Comparison of ENCODE assay signal across 17 cellular contexts in the genomic region with DNA sequence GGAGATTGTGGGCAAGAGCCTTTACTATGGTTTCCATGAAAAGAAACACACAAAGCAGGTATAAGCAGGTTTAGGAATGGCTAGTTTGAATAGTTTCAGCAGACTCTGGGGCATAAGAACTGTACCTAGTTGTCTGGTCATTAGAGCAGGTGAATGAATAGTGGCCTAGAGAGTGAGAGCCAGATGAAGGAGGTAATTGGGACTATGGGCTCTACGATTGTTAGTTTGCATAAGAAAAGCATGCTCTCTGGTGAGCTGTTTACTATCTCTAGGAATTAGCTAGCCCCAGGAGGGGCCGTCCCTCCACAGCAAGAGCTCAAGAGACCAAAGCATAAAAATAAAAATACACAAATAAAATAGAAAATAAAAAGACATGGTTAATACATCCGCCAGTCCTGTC.
A peak's percentile ranks its signal among the peaks of the same experiment; 100 is the strongest.
DNase-seq lines count a peak whose midpoint lies in the region; FAIRE-seq and TF ChIP-seq lines count a peak whose summit lies in the region.
"Had no signal": no experiment of that assay in that cellular context is flagged by ENCODE, and none has a peak within 500 bp of the region (broad histone marks: within the 10 kb centered on the region; RNA-seq: fewer than 3 reads in every experiment).

No MANE protein-coding gene starts in this region.

- H3K79me1 ChIP-seq in H1 (ENCODE audit: low read depth, low read length), result no peaks in the 10 kb centered on the region

- no peaks in the 10 kb centered on the region for H3K79me2 ChIP-seq in H1 (ENCODE audit: control insufficient read depth in 1 of 2, insufficient read depth in 2 of 2, low read length in 2 of 2)

- no peak overlapping the region for H4K5ac ChIP-seq in H1 (ENCODE audit: insufficient read length, low read depth, low read length)

- no peak overlapping the region for H3K4ac ChIP-seq in H1 (replicated peaks; ENCODE audit: insufficient read length, low read depth, low read length)

- no peak overlapping the region for H2BK15ac ChIP-seq in H1 (ENCODE audit: low read length)

- H3K27ac ChIP-seq in H1 (ENCODE audit: low read depth, low read length), result no peak overlapping the region
- peak overlapping the region; percentile 7 for H3K27ac ChIP-seq in iPS-20b (ENCODE audit: low read length)
- H3K27ac ChIP-seq: 22Rv1, A549, C4-2B had no signal

- H3K23me2 ChIP-seq in H1 (ENCODE audit: low read depth, low read length), result no peaks in the 10 kb centered on the region

- POLR2A ChIA-PET in H1 (lab: Charles Lee; ENCODE audit: partially characterized antibody), result interaction anchor here (1.1 to 2.2 kb wide), 3 partner anchors 9 to 15 kb away, joined by 3 to 5 read pairs (median 4); no protein-coding TSS in a partner anchor

- TF ChIP-seq POLR2A in H1 (IDR thresholded peaks at IDR 0.05; ENCODE audit: control extremely low read depth in 1 of 2, low read depth in 2 of 2, low read length in 2 of 2) (no peak), GM12892 (IDR thresholded peaks at IDR 0.05; ENCODE audit: low read depth, low read length) (no peak)

- H3K14ac ChIP-seq in H1 (ENCODE audit: insufficient read length), result no peak overlapping the region

- no peaks in the 10 kb centered on the region for H3K9me3 ChIP-seq in H1 (ENCODE audit: insufficient read depth in 2 of 2, low read depth in 1 of 2, low read length in 1 of 2)
- no peaks in the 10 kb centered on the region for H3K9me3 ChIP-seq in iPS-20b (ENCODE audit: insufficient read depth, low read depth, low read length)
- H3K9me3 ChIP-seq: A549, Caco-2 had no signal

- no peak for TF ChIP-seq RAD21 in H1 (IDR thresholded peaks at IDR 0.05 in 1 of 2, conservative IDR thresholded peaks at IDR 0.05 in 1 of 2; ENCODE audit: low read depth in 2 of 2, low read length in 2 of 2)

- no peak overlapping the region for H3K18ac ChIP-seq in H1 (ENCODE audit: extremely low read depth, low read length)

- H3K4me1 ChIP-seq in H1 (replicated peaks in 1 of 4; ENCODE audit: control insufficient read depth in 3 of 4, insufficient read depth in 4 of 4, low read length in 3 of 4) (peaks cover 1 to 10% (median 7%) of the 10 kb centered on the region in 4 experiments; a peak in 5 of 7 replicates), iPS-20b (ENCODE audit: insufficient read depth, low read length) (peaks cover 19% of the 10 kb centered on the region)
- H3K4me1 ChIP-seq: A549, Caco-2 had no signal

- H2AK5ac ChIP-seq in H1 (ENCODE audit: low read depth, low read length), result no peak overlapping the region; the same call in 1 of the 2 replicates

- H3K4me3 ChIP-seq in H1 (ENCODE audit: extremely low read depth in 1 of 4, insufficient read depth in 2 of 4, low read depth in 3 of 4, low read length in 4 of 4), result no peak overlapping the region
- H3K4me3 ChIP-seq in iPS-20b (ENCODE audit: low read length), result peak overlapping the region; percentile 8; the same call in 1 of the 2 replicates
- H3K4me3 ChIP-seq: A549 had no signal

- no peak overlapping the region for H4K8ac ChIP-seq in H1 (ENCODE audit: extremely low read depth, insufficient read depth, low read length)

- peak overlapping the region in 1 of 2 experiments; percentile 54; a peak in 3 of 4 replicates for H3K4me2 ChIP-seq in H1 (ENCODE audit: insufficient read depth in 1 of 2, low read depth in 2 of 2, low read length in 2 of 2)
- H3K4me2 ChIP-seq: A549 had no signal

- no peak for TF ChIP-seq EP300 in H1 (IDR thresholded peaks at IDR 0.05; ENCODE audit: borderline replicate concordance in 1 of 2, low read depth in 2 of 2, low read length in 2 of 2)

- H2BK12ac ChIP-seq in H1 (ENCODE audit: low read depth, low read length), result 0 out of 2 replicates have a peak overlapping the region, but pooled peaks have one; percentile 82

- WGBS in H1 (ENCODE audit: extremely low coverage in 1 of 2, insufficient coverage in 1 of 2, insufficient read length in 1 of 2, insufficient replicate concordance in 2 of 2, low coverage in 1 of 2, low lambda C conversion rate in 2 of 2, missing lambda C conversion rate in 1 of 2), 2 experiments, result 33% methylated on average over 3 of the region's 3 CpGs; no CpG with 5 or more reads in 1 of the 2 experiments

- no peak overlapping the region for H2AFZ ChIP-seq in H1 (ENCODE audit: low read length)

- no peak overlapping the region for H2BK5ac ChIP-seq in H1 (ENCODE audit: low read depth, low read length)

- H3K27me3 ChIP-seq in H1 (replicated peaks in 1 of 4; ENCODE audit: control insufficient read depth in 3 of 4, extremely low read depth in 1 of 4, insufficient read depth in 3 of 4, low read length in 3 of 4), result no peaks in the 10 kb centered on the region
- no peaks in the 10 kb centered on the region for H3K27me3 ChIP-seq in iPS-20b (ENCODE audit: insufficient read depth, low read length)

- FAIRE-seq in H1 (lab: Jason Lieb, UNC), result peak; percentile 7
- no peak for FAIRE-seq in GM12892 (lab: Jason Lieb, UNC)
- FAIRE-seq: A549, D721Med had no signal

- H2BK20ac ChIP-seq in H1 (ENCODE audit: low read length), result no peak overlapping the region

- H3K9ac ChIP-seq in H1 (replicated peaks in 1 of 4; ENCODE audit: extremely low read depth in 1 of 4, low read depth in 3 of 4, low read length in 3 of 4), result no peak overlapping the region
- no peak overlapping the region for H3K9ac ChIP-seq in iPS-20b (ENCODE audit: low read depth, low read length)

- H3K23ac ChIP-seq in H1 (ENCODE audit: insufficient read length), result no peak overlapping the region

- H4K20me1 ChIP-seq in H1 (replicated peaks in 1 of 2; ENCODE audit: control insufficient read depth in 1 of 2, insufficient read depth in 2 of 2, low read length in 2 of 2), result no peaks in the 10 kb centered on the region

- H3K36me3 ChIP-seq in H1 (ENCODE audit: control insufficient read depth in 2 of 4, insufficient read depth in 4 of 4, low read length in 3 of 4), result no peaks in the 10 kb centered on the region
- H3K36me3 ChIP-seq in iPS-20b (ENCODE audit: insufficient read depth, low read depth, low read length), result no peaks in the 10 kb centered on the region

- H2BK120ac ChIP-seq in H1 (replicated peaks; ENCODE audit: low read depth, low read length), result peak overlapping the region; percentile 35

- peak; percentile 60 for DNase-seq in ELF-1 (ENCODE audit: low read depth, low spot score)
- DNase-seq in NCI-H526 (lab: John Stamatoyannopoulos, UW), result peak; percentile 35 to 52
- DNase-seq in H1 (ENCODE audit: low read depth in 1 of 2, low spot score in 2 of 2), result no peak
- no peak for DNase-seq in NCI-H510A (lab: John Stamatoyannopoulos, UW)
- DNase-seq in NCI-H446 (lab: John Stamatoyannopoulos, UW), result no peak
- DNase-seq in GM12892 (ENCODE audit: insufficient read length), result no peak
- no peak for DNase-seq in SKM-1 treated with dmso at 0.1 percent for 144 hours (lab: John Stamatoyannopoulos, UW; ENCODE audit: unreplicated experiment)
- DNase-seq: AML-193; Caco-2; CD4-positive, alpha-beta T cell; GDM1; HCEC 1CT had no signal

- no peak for TF ChIP-seq CTCF in H1 (IDR thresholded peaks at IDR 0.05; ENCODE audit: control extremely low read depth in 1 of 3, insufficient read depth in 1 of 3, low read depth in 1 of 3, low read length in 3 of 3)

- CTCF ChIA-PET in H1 (lab: Charles Lee; ENCODE audit: partially characterized antibody), result interaction anchor here (1.1 to 3.2 kb wide), 2 partner anchors 12 to 22 kb away, joined by 3 to 15 read pairs; no protein-coding TSS in a partner anchor

- H3K56ac ChIP-seq in H1 (replicated peaks; ENCODE audit: insufficient read length, low read depth, low read length), result no peak overlapping the region

- no peak overlapping the region for H4K91ac ChIP-seq in H1 (replicated peaks; ENCODE audit: insufficient read length, low read length)

TF ChIP-seq in H1, 55 proteins besides CTCF, POLR2A, EP300 and RAD21 (continues in another document):
- no peak for TF ChIP-seq SIX5 (IDR thresholded peaks at IDR 0.05; ENCODE audit: low read depth, low read length)
- no peak for TF ChIP-seq CBX5 (IDR thresholded peaks at IDR 0.05; ENCODE audit: low read depth, low read length)
- TF ChIP-seq CEBPB (IDR thresholded peaks at IDR 0.05; ENCODE audit: low read depth, low read length), result no peak
- TF ChIP-seq ASH2L (IDR thresholded peaks at IDR 0.05; ENCODE audit: low read length), result no peak
- TF ChIP-seq, protein P1, sequence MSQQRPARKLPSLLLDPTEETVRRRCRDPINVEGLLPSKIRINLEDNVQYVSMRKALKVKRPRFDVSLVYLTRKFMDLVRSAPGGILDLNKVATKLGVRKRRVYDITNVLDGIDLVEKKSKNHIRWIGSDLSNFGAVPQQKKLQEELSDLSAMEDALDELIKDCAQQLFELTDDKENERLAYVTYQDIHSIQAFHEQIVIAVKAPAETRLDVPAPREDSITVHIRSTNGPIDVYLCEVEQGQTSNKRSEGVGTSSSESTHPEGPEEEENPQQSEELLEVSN (IDR thresholded peaks at IDR 0.05), result no peak
- no peak for TF ChIP-seq SP4 (IDR thresholded peaks at IDR 0.05; ENCODE audit: low read length)
- TF ChIP-seq CHD2 (IDR thresholded peaks at IDR 0.05; ENCODE audit: low read length), result no peak
- TF ChIP-seq KDM5A (IDR thresholded peaks at IDR 0.05; ENCODE audit: low read length), result no peak
- TF ChIP-seq TEAD4 (IDR thresholded peaks at IDR 0.05; ENCODE audit: low read depth, low read length), result no peak
- no peak for TF ChIP-seq PHF8 (conservative IDR thresholded peaks at IDR 0.05; ENCODE audit: low read depth, low read length)
- no peak for TF ChIP-seq RNF2 (IDR thresholded peaks at IDR 0.05; ENCODE audit: borderline replicate concordance, low read depth, low read length, missing control alignments, poor library complexity, severe bottlenecking)

Comparison
In these comparisons a context has a peak if more than half of its experiments do, and no peak if none do; other contexts are left out.
1. DNase-seq: peak in ELF-1 (single experiment) and NCI-H526 (2 of 2); none in H1 (0 of 2), NCI-H510A (single experiment), NCI-H446 (0 of 2), GM12892 (single experiment) and SKM-1 treated with dmso at 0.1 percent for 144 hours (single experiment).